Comparison of ENCODE assay signal across 1 cellular context in genomic region chr17:62094175-62094574, GRCh38.
TF ChIP-seq lines count a peak whose summit lies in the region.

No MANE protein-coding gene starts in this region.

TF ChIP-seq in HEK293, 187 proteins besides CTCF, POLR2A, EP300 and RAD21 (continued from another document):
- TF ChIP-seq ZNF148 (tag by site-specific recombination; IDR thresholded peaks at IDR 0.05; ENCODE audit: borderline replicate concordance) (no peak), GLIS2 (tag by site-specific recombination; IDR thresholded peaks at IDR 0.05) (no peak), ZNF776 (tag by site-specific recombination; IDR thresholded peaks at IDR 0.05; ENCODE audit: borderline replicate concordance) (no peak)
